11 cellular contexts compared by ENCODE assay signal in genomic region chr2:235511187-235511661, GRCh38. TPM values are rescaled to one million over a fixed set of nuclear protein-coding genes. Genes with fewer than 3 reads are reported as not detected.
DNase-seq lines count a peak whose midpoint lies in the region; ATAC-seq, FAIRE-seq and TF ChIP-seq lines count a peak whose summit lies in the region.
"Had no signal": no experiment of that assay in that cellular context is flagged by ENCODE, and none has a peak within 500 bp of the region (broad histone marks: within the 10 kb centered on the region; RNA-seq: fewer than 3 reads in every experiment).

No MANE protein-coding gene starts in this region.

- H3K79me2 ChIP-seq in HepG2 (ENCODE audit: insufficient read depth, low read length) (peaks cover 91% of the 10 kb centered on the region), MM.1S (ENCODE audit: low read length) (peaks cover 98% of the 10 kb centered on the region)

- no TSS peak for BruUV-seq in HepG2 (replicated peaks; lab: Mats Ljungman, UMichigan)

- in situ Hi-C loops in HepG2 (cut with HindIII; ENCODE audit: extremely low pct_ligation_motif_present, low pct_unique_long_range_greater_than_20kb) = no loop called here

- TF ChIP-seq POLR2A in HepG2 (IDR thresholded peaks at IDR 0.05; ENCODE audit: insufficient read depth in 1 of 2, low read depth in 2 of 2, low read length in 2 of 2) = no peak

- no peaks in the 10 kb centered on the region for H3K27me3 ChIP-seq in HepG2 (ENCODE audit: control insufficient read depth in 1 of 2, insufficient read depth in 2 of 2, low read length in 2 of 2)
- no peaks in the 10 kb centered on the region for H3K27me3 ChIP-seq in MM.1S (replicated peaks; ENCODE audit: insufficient read depth, low read length)

- H3K4me1 ChIP-seq in HepG2 (ENCODE audit: insufficient read depth, low read length) (peaks cover 79% of the 10 kb centered on the region), MM.1S (ENCODE audit: low read length) (0 out of 2 replicates have a peak, but pooled peaks cover 3% of the 10 kb centered on the region)

- ATAC-seq in HepG2 (peak; percentile 45), HG03521 (IDR thresholded peaks at IDR 0.05; ENCODE audit: unreplicated experiment) (no peak)

- H3K9me3 ChIP-seq in HepG2 (ENCODE audit: low read length) (no peaks in the 10 kb centered on the region), MM.1S (replicated peaks; ENCODE audit: insufficient read depth, low read length) (no peaks in the 10 kb centered on the region)

- peak overlapping the region; percentile 35 for H3K27ac ChIP-seq in HepG2 (ENCODE audit: extremely low read length, insufficient read depth, low read length)
- no peak overlapping the region for H3K27ac ChIP-seq in MM.1S (ENCODE audit: low read length)

- H2AFZ ChIP-seq in HepG2 (ENCODE audit: low read length) (no peak overlapping the region), MM.1S (ENCODE audit: low read length) (no peak overlapping the region)

- TF ChIP-seq EP300 in HepG2 (IDR thresholded peaks at IDR 0.05; ENCODE audit: low read depth in 2 of 2, low read length in 2 of 2) (no peak), HepG2 (CRISPR knock-in tag; IDR thresholded peaks at IDR 0.05; ENCODE audit: borderline replicate concordance) (no peak)

- 51% methylated on average over 4 of the region's 7 CpGs for WGBS in HepG2 (ENCODE audit: low lambda C conversion rate)

- H4K20me1 ChIP-seq in HepG2 (ENCODE audit: insufficient read depth, low read length) (peaks cover 8% of the 10 kb centered on the region; the same call in 1 of the 2 replicates), MM.1S (ENCODE audit: insufficient read depth, low read length) (0 out of 2 replicates have a peak, but pooled peaks cover 3% of the 10 kb centered on the region)

- intact Hi-C loops in HepG2 (cut with micrococcal nuclease; ENCODE audit: unreplicated experiment) = no loop called here

- H3K4me2 ChIP-seq in HepG2 (ENCODE audit: low read depth, low read length) (peak overlapping the region; percentile 18; the same call in 1 of the 2 replicates), MM.1S (ENCODE audit: low read depth, low read length) (no peak overlapping the region)

- FAIRE-seq in HepG2 (lab: Jason Lieb, UNC) = no peak

- H3K9ac ChIP-seq in HepG2 (ENCODE audit: insufficient read depth, low read depth, low read length) (0 out of 2 replicates have a peak overlapping the region, but pooled peaks have one; percentile 15), MM.1S (ENCODE audit: low read length) (no peak overlapping the region)

- no peak for TF ChIP-seq RAD21 in HepG2 (CRISPR knock-in tag; IDR thresholded peaks at IDR 0.05)

- H3K4me3 ChIP-seq in AG10803 (ENCODE audit: low read length) (no peak overlapping the region), choroid plexus epithelial cell (ENCODE audit: low read depth, low read length) (no peak overlapping the region), HepG2 (replicated peaks in 1 of 3; ENCODE audit: insufficient read depth in 1 of 3, low read depth in 2 of 3, low read length in 3 of 3) (no peak overlapping the region; a peak in 1 of 6 replicates), MM.1S (ENCODE audit: low read length) (no peak overlapping the region)

- peak; percentile 73 for DNase-seq in AG10803 (ENCODE audit: low read depth)
- peak; percentile 71 for DNase-seq in LoVo (ENCODE audit: low spot score)
- DNase-seq in choroid plexus epithelial cell (ENCODE audit: low read depth) = peak; percentile 68
- peak; percentile 48 for DNase-seq in HepG2 (ENCODE audit: low spot score)
- no peak for DNase-seq in GM10266 (ENCODE audit: extremely low spot score)
- DNase-seq in NCI-H524 (lab: John Stamatoyannopoulos, UW) = no peak
- DNase-seq in MM.1S = no peak
- DNase-seq: activated effector memory CD4-positive, alpha-beta T cell treated with anti-CD3 and anti-CD28 coated beads, Interleukin-2, amount 50 U/mL, for 16 hours; hypothalamus; stimulated activated CD4-positive, alpha-beta T cell treated with anti-CD3 and anti-CD28 coated beads, Interleukin-4, amount 100 ng/mL, for 1 hour had no signal

- CTCF ChIA-PET in HepG2 (lab: Yijun Ruan, JAX; ENCODE audit: low intra/inter-chr PET ratio, low total read pairs) = no interaction called here

- POLR2A ChIA-PET in HepG2 (lab: Yijun Ruan, JAX) = no interaction called here

- no peak for TF ChIP-seq CTCF in AG10803 (conservative IDR thresholded peaks at IDR 0.05; ENCODE audit: low read length)
- no peak for TF ChIP-seq CTCF in choroid plexus epithelial cell (conservative IDR thresholded peaks at IDR 0.05; ENCODE audit: low read depth, low read length)
- TF ChIP-seq CTCF in HepG2 (CRISPR knock-in tag; IDR thresholded peaks at IDR 0.05) = no peak
- no peak for TF ChIP-seq CTCF in GM10266 (IDR thresholded peaks at IDR 0.05; ENCODE audit: control insufficient read depth, insufficient read depth, low read depth, missing control alignments)
- TF ChIP-seq CTCF in MM.1S (IDR thresholded peaks at IDR 0.05; ENCODE audit: low read length) = no peak

- H3F3A ChIP-seq in MM.1S (ENCODE audit: insufficient read depth, low read length) = no peaks in the 10 kb centered on the region

- no peaks in the 10 kb centered on the region for H3K9me2 ChIP-seq in MM.1S (replicated peaks; ENCODE audit: insufficient read depth, low read length)

- no peaks in the 10 kb centered on the region; a peak in 1 of 5 replicates for H3K36me3 ChIP-seq in HepG2 (replicated peaks in 1 of 2; ENCODE audit: control insufficient read depth in 1 of 2, insufficient read depth in 2 of 2, low read length in 2 of 2)
- H3K36me3 ChIP-seq in MM.1S (replicated peaks; ENCODE audit: insufficient read depth, low read length) = no peaks in the 10 kb centered on the region

TF ChIP-seq in HepG2, 621 proteins besides CTCF, POLR2A, EP300 and RAD21 (continues in another document):
- TF ChIP-seq NCOA2 (CRISPR knock-in tag; IDR thresholded peaks at IDR 0.05) (no peak), ZNF496 (CRISPR knock-in tag; IDR thresholded peaks at IDR 0.05; ENCODE audit: insufficient replicate concordance) (no peak), CENPT (CRISPR knock-in tag; IDR thresholded peaks at IDR 0.05; ENCODE audit: low read depth) (no peak), MAFF (IDR thresholded peaks at IDR 0.05; ENCODE audit: low read depth, low read length) (peak; percentile 77), TEAD3 (CRISPR knock-in tag; optimal IDR thresholded peaks at IDR 0.05; ENCODE audit: borderline replicate concordance) (peak; percentile 34), MAFK (conservative IDR thresholded peaks at IDR 0.05 in 1 of 2, IDR thresholded peaks at IDR 0.05 in 1 of 2; ENCODE audit: low read length in 2 of 2) (peak; percentile 74 to 76), E2F2 (CRISPR knock-in tag; IDR thresholded peaks at IDR 0.05; ENCODE audit: borderline replicate concordance) (0 out of 2 replicates have a peak, but pooled peaks have one; percentile 50), ZNF598 (CRISPR knock-in tag; IDR thresholded peaks at IDR 0.05; ENCODE audit: borderline replicate concordance) (0 out of 2 replicates have a peak, but pooled peaks have one; percentile 30)

RNA-seq across cellular contexts. Expression of gene AGAP1, which starts 17.4 kb away (rescaled TPM):
- total RNA-seq in HepG2 (2016; rRNA removed; fragmentation: Illumina TruSeq; extraction: Trizol) = 21.2 and 21.3 TPM in 2 replicates
- total RNA-seq in HepG2 (2016; cell fraction: cytosol; rRNA removed; fragmentation: Illumina TruSeq; extraction: Trizol; ENCODE audit: low read depth) = 15.6 and 16.1 TPM in 2 replicates
- 20.4 and 23.5 TPM in 2 replicates for total RNA-seq in HepG2 (2016; cell fraction: insoluble cytoplasmic fraction; rRNA removed; fragmentation: Illumina TruSeq; extraction: Trizol)
- 27.1 and 28.5 TPM in 2 replicates for total RNA-seq in HepG2 (2016; cell fraction: membrane; rRNA removed; fragmentation: Illumina TruSeq; extraction: Trizol)
- total RNA-seq in HepG2 (2016; cell fraction: nucleus; rRNA removed; fragmentation: Illumina TruSeq; extraction: Trizol) = 28.8 and 34.0 TPM in 2 replicates
- polyA plus RNA-seq in HepG2 (2011; rRNA removed) = 27.5 and 32.7 TPM in 2 replicates
- 19.3 and 22.2 TPM in 2 replicates for polyA plus RNA-seq in HepG2 (2011; cell fraction: cytosol; rRNA removed)
- 33.7 and 43.0 TPM in 2 replicates for polyA plus RNA-seq in HepG2 (2011; cell fraction: nucleus; rRNA removed)
- polyA plus RNA-seq in HepG2 (2012) = 20.5 and 29.8 TPM in 2 replicates
- 8.6 and 8.8 TPM in 2 replicates for polyA plus RNA-seq in HepG2 (2016; cell fraction: cytosol; fragmentation: Illumina TruSeq; extraction: Trizol; ENCODE audit: low read depth)
- 21.8 and 25.4 TPM in 2 replicates for polyA plus RNA-seq in HepG2 (2016; cell fraction: insoluble cytoplasmic fraction; fragmentation: Illumina TruSeq; extraction: Trizol; ENCODE audit: low read depth)
- 26.9 and 28.8 TPM in 2 replicates for polyA plus RNA-seq in HepG2 (2016; cell fraction: membrane; fragmentation: Illumina TruSeq; extraction: Trizol; ENCODE audit: low read depth)
- 22.6 and 25.2 TPM in 2 replicates for polyA plus RNA-seq in HepG2 (2016; cell fraction: nucleus; fragmentation: Illumina TruSeq; extraction: Trizol; ENCODE audit: insufficient read depth, low read depth)
- polyA minus RNA-seq in HepG2 (2011; rRNA and poly(A)+ RNA removed; ENCODE audit: low replicate concordance) = 83.1 and 137 TPM in 2 replicates
- polyA minus RNA-seq in HepG2 (2011; cell fraction: cytosol; rRNA and poly(A)+ RNA removed) = 22.7 and 29.5 TPM in 2 replicates
- 111 and 113 TPM in 2 replicates for polyA minus RNA-seq in HepG2 (2011; cell fraction: nucleus; rRNA and poly(A)+ RNA removed)

Comparison
In these comparisons a context has a peak if more than half of its experiments do, and no peak if none do; other contexts are left out.
1. DNase-seq: peak in AG10803 (single experiment), LoVo (single experiment), choroid plexus epithelial cell (single experiment) and HepG2 (single experiment); none in GM10266 (single experiment), NCI-H524 (0 of 2) and MM.1S (single experiment).